8 cellular contexts compared by ENCODE assay signal in the genomic region with DNA sequence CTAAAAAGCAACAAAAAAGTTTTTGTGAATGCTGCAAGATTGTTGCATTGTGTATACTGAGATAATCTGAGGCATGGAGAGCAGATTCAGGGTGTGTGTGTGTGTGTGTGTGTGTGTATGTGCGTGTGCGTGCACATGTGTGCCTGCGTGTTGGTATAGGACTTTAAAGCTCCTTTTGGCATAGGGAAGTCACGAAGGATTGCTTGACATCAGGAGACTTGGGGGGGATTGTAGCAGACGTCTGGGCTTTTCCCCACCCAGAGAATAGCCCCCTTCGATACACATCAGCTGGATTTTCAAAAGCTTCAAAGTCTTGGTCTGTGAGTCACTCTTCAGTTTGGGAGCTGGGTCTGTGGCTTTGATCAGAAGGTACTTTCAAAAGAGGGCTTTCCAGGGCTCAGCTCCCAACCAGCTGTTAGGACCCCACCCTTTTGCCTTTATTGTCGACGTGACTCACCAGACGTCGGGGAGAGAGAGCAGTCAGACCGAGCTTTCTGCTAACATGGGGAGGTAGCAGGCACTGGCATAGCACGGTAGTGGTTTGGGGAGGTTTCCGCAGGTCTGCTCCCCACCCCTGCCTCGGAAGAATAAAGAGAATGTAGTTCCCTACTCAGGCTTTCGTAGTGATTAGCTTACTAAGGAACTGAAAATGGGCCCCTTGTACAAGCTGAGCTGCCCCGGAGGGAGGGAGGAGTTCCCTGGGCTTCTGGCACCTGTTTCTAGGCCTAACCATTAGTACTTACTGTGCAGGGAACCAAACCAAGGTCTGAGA. TPM values are rescaled to one million over a fixed set of nuclear protein-coding genes. Genes with fewer than 3 reads are reported as not detected.
DNase-seq lines count a peak whose midpoint lies in the region; ATAC-seq and TF ChIP-seq lines count a peak whose summit lies in the region.

No MANE protein-coding gene starts in this region.

- H3K27ac Mint-ChIP-seq in activated T-helper 17 cell treated with anti-CD3 and anti-CD28 coated beads, Interleukin-2, amount 50 U/mL, for 72 hours = peak overlapping the region; percentile 100

- H4K20me1 ChIP-seq in PC-3 (ENCODE audit: low read length) = peaks cover 46% of the 10 kb centered on the region

- H3K4me3 Mint-ChIP-seq in activated T-helper 17 cell treated with anti-CD3 and anti-CD28 coated beads, Interleukin-2, amount 50 U/mL, for 72 hours = peak overlapping the region; percentile 89

- H3K36me3 ChIP-seq in PC-3 (ENCODE audit: low read depth, low read length) = peaks cover 41% of the 10 kb centered on the region

- no peaks in the 10 kb centered on the region for H3K9me3 ChIP-seq in PC-3 (ENCODE audit: low read length)

- peaks cover 83% of the 10 kb centered on the region for H3K36me3 Mint-ChIP-seq in activated T-helper 17 cell treated with anti-CD3 and anti-CD28 coated beads, Interleukin-2, amount 50 U/mL, for 72 hours (ENCODE audit: low read depth)

- no peaks in the 10 kb centered on the region for H3K27me3 Mint-ChIP-seq in activated T-helper 17 cell treated with anti-CD3 and anti-CD28 coated beads, Interleukin-2, amount 50 U/mL, for 72 hours

- ATAC-seq in GM18502 (IDR thresholded peaks at IDR 0.05; ENCODE audit: poor library complexity, unreplicated experiment) (peak; percentile 63), HG02798 (IDR thresholded peaks at IDR 0.05; ENCODE audit: poor library complexity, unreplicated experiment) (peak; percentile 52), PC-3 (peak; percentile 0), omental fat pad (ENCODE audit: low FRiP score) (no peak)
- peak; percentile 42 for ATAC-seq in activated T-helper 17 cell treated with anti-CD3 and anti-CD28 coated beads, Interleukin-2, amount 50 U/mL, for 72 hours (replicated peaks)

- peak overlapping the region; percentile 88 for H3K4me2 ChIP-seq in PC-3 (ENCODE audit: low read length)

- peaks cover 57% of the 10 kb centered on the region for H3K4me1 ChIP-seq in PC-3 (ENCODE audit: insufficient read depth, low read length)

- peak overlapping the region; percentile 90 for H3K27ac ChIP-seq in PC-3 (ENCODE audit: low read length)

- peak overlapping the region; percentile 98 for H3K9ac ChIP-seq in PC-3 (ENCODE audit: low read length)

- H3K4me1 Mint-ChIP-seq in activated T-helper 17 cell treated with anti-CD3 and anti-CD28 coated beads, Interleukin-2, amount 50 U/mL, for 72 hours = peaks cover 26% of the 10 kb centered on the region

- H2AFZ ChIP-seq in PC-3 (ENCODE audit: low read length) = no peak overlapping the region

- POLR2A ChIA-PET in PC-3 (lab: Charles Lee; ENCODE audit: unreplicated experiment) = interaction anchor here (0.6 to 5.3 kb wide), 7 partner anchors 10 to 517 kb away, joined by 3 to 79 read pairs (median 7); a partner anchor contains a TSS

- peaks cover 11% of the 10 kb centered on the region for H3F3A ChIP-seq in PC-3 (ENCODE audit: low read length, unreplicated experiment)

- CTCF ChIA-PET in PC-3 (lab: Charles Lee) = interaction anchor here (0.5 to 2.1 kb wide), 7 partner anchors 34 to 272 kb away, joined by 3 to 11 read pairs (median 3); no protein-coding TSS in a partner anchor

- H3K27me3 ChIP-seq in PC-3 (ENCODE audit: low read length) = no peaks in the 10 kb centered on the region

- TF ChIP-seq CTCF in PC-3 (conservative IDR thresholded peaks at IDR 0.05; ENCODE audit: low read depth, low read length) (no peak), omental fat pad (IDR thresholded peaks at IDR 0.05) (no peak)

- peaks cover 54% of the 10 kb centered on the region for H3K79me2 ChIP-seq in PC-3 (ENCODE audit: low read length)

- peak overlapping the region; percentile 98 for H3K4me3 ChIP-seq in PC-3 (ENCODE audit: low read length)

- TSS peak; percentile 1 for BruUV-seq in PC-3 (replicated peaks; lab: Mats Ljungman, UMichigan)

- H3K9me2 ChIP-seq in PC-3 (replicated peaks; ENCODE audit: low read length) = no peaks in the 10 kb centered on the region

- intact Hi-C loops in PC-3 (cut with micrococcal nuclease) = loop anchor here (10.0 kb wide), 1 partner anchor 569 kb away; no protein-coding TSS in a partner anchor

- peak; percentile 87 for DNase-seq in PC-3
- DNase-seq in germinal center (ENCODE audit: low spot score) = peak; percentile 52
- DNase-seq in stimulated activated CD4-positive, alpha-beta T cell treated with anti-CD3 and anti-CD28 coated beads, Interleukin-12 subunit alpha, Interleukin-12 subunit beta, amount 100 ng/mL, for 24 hours (ENCODE audit: low read depth in 2 of 2) = peak; percentile 39 to 61
- no peak for DNase-seq in cortex of kidney (lab: John Stamatoyannopoulos, UW)
- DNase-seq in omental fat pad (ENCODE audit: low spot score) = no peak

- H3K9me3 Mint-ChIP-seq in activated T-helper 17 cell treated with anti-CD3 and anti-CD28 coated beads, Interleukin-2, amount 50 U/mL, for 72 hours = no peaks in the 10 kb centered on the region

RNA-seq across cellular contexts. Expression of a gene that starts 4.7 kb away (rescaled TPM):
- total RNA-seq in PC-3 (2014; rRNA removed) = 255 and 256 TPM in 2 replicates
- total RNA-seq in activated T-helper 17 cell treated with anti-CD3 and anti-CD28 coated beads, Interleukin-2, amount 50 U/mL, for 72 hours = 100 to 1,000 TPM; 217 to 527 TPM
- 100 to 1,000 TPM in 1 of 4 donors, 10 to 100 TPM in 3; 16.3 to 101 (median 59.1) TPM for total RNA-seq in omental fat pad

Comparison
In these comparisons a context has a peak if more than half of its experiments do, and no peak if none do; other contexts are left out.
1. DNase-seq: peak in PC-3 (single experiment), germinal center (single experiment) and stimulated activated CD4-positive, alpha-beta T cell treated with anti-CD3 and anti-CD28 coated beads, Interleukin-12 subunit alpha, Interleukin-12 subunit beta, amount 100 ng/mL, for 24 hours (2 of 2); none in cortex of kidney (single experiment) and omental fat pad (single experiment).